ENCODE assay signal across 1 cellular context in the genomic region with DNA sequence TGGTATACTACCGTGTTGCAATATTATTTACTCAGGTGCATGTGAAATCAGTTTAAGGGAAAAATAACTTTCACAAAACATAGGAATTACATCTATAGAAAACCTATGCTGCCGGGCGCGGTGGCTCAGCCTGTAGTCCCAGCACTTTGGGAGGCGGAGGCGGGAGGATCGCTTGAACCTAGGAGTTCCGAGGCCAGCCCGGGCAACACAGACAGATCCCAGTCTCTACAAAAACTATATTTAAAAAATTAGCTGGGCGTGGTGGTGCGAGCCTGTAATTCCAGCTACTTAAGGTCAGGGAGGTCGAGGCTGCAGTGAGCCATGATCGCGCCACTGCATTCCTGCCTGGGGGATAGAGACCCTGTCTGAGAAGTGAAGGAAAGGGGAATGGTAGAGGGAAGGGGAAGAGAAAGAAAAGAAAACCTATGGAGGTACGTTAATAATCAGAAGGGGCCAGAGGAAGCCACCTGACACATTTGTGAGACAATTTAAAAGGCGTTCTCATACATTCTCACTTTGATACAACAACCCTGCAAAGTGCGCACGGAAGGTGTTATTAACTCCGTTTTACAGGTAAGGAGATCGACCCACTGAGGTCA.
TF ChIP-seq lines count a peak whose summit lies in the region.

No MANE protein-coding gene starts in this region.

TF ChIP-seq in K562, 482 proteins besides CTCF, POLR2A, EP300 and RAD21 (continued from another document):
- TF ChIP-seq, protein P1, sequence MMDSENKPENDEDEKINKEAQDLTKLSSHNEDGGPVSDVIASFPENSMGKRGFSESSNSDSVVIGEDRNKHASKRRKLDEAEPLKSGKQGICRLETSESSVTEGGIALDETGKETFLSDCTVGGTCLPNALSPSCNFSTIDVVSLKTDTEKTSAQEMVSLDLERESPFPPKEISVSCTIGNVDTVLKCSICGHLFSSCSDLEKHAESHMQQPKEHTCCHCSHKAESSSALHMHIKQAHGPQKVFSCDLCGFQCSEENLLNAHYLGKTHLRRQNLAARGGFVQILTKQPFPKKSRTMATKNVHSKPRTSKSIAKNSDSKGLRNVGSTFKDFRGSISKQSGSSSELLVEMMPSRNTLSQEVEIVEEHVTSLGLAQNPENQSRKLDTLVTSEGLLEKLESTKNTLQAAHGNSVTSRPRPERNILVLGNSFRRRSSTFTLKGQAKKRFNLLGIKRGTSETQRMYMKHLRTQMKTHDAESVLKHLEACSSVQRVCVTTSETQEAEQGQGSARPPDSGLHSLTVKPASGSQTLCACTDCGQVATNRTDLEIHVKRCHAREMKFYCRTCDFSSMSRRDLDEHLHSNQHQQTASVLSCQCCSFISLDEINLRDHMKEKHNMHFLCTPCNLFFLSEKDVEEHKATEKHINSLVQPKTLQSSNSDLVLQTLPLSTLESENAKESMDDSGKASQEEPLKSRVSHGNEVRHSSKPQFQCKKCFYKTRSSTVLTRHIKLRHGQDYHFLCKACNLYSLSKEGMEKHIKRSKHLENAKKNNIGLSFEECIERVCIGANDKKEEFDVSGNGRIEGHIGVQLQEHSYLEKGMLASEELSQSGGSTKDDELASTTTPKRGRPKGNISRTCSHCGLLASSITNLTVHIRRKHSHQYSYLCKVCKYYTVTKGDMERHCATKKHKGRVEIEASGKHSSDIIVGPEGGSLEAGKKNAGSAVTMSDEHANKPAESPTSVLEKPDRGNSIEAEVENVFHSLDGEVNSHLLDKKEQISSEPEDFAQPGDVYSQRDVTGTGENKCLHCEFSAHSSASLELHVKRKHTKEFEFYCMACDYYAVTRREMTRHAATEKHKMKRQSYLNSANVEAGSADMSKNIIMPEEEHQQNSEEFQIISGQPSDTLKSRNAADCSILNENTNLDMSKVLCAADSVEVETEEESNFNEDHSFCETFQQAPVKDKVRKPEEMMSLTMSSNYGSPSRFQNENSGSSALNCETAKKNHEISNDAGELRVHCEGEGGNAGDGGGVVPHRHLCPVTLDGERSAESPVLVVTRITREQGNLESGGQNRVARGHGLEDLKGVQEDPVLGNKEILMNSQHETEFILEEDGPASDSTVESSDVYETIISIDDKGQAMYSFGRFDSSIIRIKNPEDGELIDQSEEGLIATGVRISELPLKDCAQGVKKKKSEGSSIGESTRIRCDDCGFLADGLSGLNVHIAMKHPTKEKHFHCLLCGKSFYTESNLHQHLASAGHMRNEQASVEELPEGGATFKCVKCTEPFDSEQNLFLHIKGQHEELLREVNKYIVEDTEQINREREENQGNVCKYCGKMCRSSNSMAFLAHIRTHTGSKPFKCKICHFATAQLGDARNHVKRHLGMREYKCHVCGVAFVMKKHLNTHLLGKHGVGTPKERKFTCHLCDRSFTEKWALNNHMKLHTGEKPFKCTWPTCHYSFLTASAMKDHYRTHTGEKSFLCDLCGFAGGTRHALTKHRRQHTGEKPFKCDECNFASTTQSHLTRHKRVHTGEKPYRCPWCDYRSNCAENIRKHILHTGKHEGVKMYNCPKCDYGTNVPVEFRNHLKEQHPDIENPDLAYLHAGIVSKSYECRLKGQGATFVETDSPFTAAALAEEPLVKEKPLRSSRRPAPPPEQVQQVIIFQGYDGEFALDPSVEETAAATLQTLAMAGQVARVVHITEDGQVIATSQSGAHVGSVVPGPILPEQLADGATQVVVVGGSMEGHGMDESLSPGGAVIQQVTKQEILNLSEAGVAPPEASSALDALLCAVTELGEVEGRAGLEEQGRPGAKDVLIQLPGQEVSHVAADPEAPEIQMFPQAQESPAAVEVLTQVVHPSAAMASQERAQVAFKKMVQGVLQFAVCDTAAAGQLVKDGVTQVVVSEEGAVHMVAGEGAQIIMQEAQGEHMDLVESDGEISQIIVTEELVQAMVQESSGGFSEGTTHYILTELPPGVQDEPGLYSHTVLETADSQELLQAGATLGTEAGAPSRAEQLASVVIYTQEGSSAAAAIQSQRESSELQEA (IDR thresholded peaks at IDR 0.05; ENCODE audit: low read depth), result no peak
- no peak for TF ChIP-seq ZNF239 (CRISPR knock-in tag; IDR thresholded peaks at IDR 0.05)
- TF ChIP-seq BRD9 (IDR thresholded peaks at IDR 0.05; ENCODE audit: low read depth, partially characterized antibody), result peak; percentile 63
- no peak for TF ChIP-seq RBBP5 (IDR thresholded peaks at IDR 0.05; ENCODE audit: borderline replicate concordance, insufficient read depth, low read length, poor library complexity, severe bottlenecking)
- TF ChIP-seq, protein P2, sequence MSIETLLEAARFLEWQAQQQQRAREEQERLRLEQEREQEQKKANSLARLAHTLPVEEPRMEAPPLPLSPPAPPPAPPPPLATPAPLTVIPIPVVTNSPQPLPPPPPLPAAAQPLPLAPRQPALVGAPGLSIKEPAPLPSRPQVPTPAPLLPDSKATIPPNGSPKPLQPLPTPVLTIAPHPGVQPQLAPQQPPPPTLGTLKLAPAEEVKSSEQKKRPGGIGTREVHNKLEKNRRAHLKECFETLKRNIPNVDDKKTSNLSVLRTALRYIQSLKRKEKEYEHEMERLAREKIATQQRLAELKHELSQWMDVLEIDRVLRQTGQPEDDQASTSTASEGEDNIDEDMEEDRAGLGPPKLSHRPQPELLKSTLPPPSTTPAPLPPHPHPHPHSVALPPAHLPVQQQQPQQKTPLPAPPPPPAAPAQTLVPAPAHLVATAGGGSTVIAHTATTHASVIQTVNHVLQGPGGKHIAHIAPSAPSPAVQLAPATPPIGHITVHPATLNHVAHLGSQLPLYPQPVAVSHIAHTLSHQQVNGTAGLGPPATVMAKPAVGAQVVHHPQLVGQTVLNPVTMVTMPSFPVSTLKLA (conservative IDR thresholded peaks at IDR 0.05), result 0 out of 4 replicates have a peak, but pooled peaks of 1 of the 2 experiments have one; percentile 3
- no peak for TF ChIP-seq CEBPG (CRISPR knock-in tag; IDR thresholded peaks at IDR 0.05)
- TF ChIP-seq CEBPG (tag; conservative IDR thresholded peaks at IDR 0.05 in 1 of 2, IDR thresholded peaks at IDR 0.05 in 1 of 2), result no peak
